Comparison of ENCODE assay signal across 8 cellular contexts in the genomic region with DNA sequence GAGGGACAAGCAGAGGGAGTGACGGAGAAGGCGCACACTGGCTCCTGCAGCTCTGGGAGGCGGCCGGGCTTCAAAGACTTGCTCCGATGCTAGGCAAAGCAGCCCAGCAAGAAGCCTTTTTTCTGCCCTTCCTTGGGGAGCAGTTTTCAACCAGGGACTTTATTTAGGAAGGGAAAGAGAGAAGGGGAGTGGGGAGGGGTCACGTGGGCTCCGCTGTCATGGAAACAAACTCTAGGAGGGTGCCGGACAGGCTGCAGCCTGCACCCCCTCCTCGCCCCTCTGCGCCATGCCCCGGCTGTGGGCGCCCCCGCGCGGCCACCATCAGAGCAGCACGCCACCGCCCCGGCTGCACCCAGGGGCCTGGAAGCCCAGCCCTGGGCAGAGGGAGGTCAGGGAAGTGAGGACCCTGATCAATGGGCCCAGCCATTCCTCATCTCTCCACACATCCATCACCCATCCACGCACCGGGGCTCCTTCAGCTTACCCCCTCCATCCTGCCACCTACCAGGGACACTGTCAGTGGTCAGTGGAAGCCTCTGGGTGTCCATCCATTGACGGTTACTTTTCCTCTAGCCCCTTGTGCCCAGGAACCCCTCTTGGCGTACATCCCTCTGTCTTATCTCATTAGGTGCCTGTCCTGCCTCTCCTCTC.
DNase-seq lines count a peak whose midpoint lies in the region; ATAC-seq and TF ChIP-seq lines count a peak whose summit lies in the region.

No MANE protein-coding gene starts in this region.

- H3K4me3 ChIP-seq in GM12864 (ENCODE audit: low read depth, low read length) = peak overlapping the region; percentile 34
- H3K4me3 ChIP-seq in esophagus squamous epithelium = peak overlapping the region in 3 of 4 donors; percentile 29 to 61 (median 39)
- peak overlapping the region; percentile 62 for H3K4me3 ChIP-seq in neural cell (ENCODE audit: low read length)

- H4K20me1 ChIP-seq in neural cell (ENCODE audit: insufficient read depth) = no peaks in the 10 kb centered on the region

- H3K36me3 ChIP-seq in esophagus squamous epithelium (no peaks in the 10 kb centered on the region), neural cell (ENCODE audit: insufficient read depth, low read length) (no peaks in the 10 kb centered on the region)

- peak overlapping the region; percentile 70 for H2AFZ ChIP-seq in neural cell (ENCODE audit: low read depth, low read length)

- no peak for TF ChIP-seq POLR2A in esophagus squamous epithelium (IDR thresholded peaks at IDR 0.05)

- H3K27ac ChIP-seq in esophagus squamous epithelium (no peak overlapping the region), neural cell (ENCODE audit: low read length) (peak overlapping the region; percentile 96)

- peak; percentile 64 for TF ChIP-seq RAD21 in neural cell (conservative IDR thresholded peaks at IDR 0.05)

- intact Hi-C loops in esophagus squamous epithelium (cut with DNase I) = loop anchor here (5.0 kb wide), 1 partner anchor 84 kb away; no protein-coding TSS in a partner anchor

- no peaks in the 10 kb centered on the region for H3K79me2 ChIP-seq in neural cell (replicated peaks; ENCODE audit: insufficient read depth, low read length)

- ATAC-seq in HG02981 (IDR thresholded peaks at IDR 0.05; ENCODE audit: unreplicated experiment) (peak; percentile 38), GM18502 (IDR thresholded peaks at IDR 0.05; ENCODE audit: poor library complexity, unreplicated experiment) (no peak)
- ATAC-seq in stimulated activated naive CD8-positive, alpha-beta T cell treated with anti-CD3 and anti-CD28 coated beads, Interleukin-15, amount 100 ng/mL, for 72 hours = peak; percentile 95

- H3K9me3 Mint-ChIP-seq in stimulated activated naive CD8-positive, alpha-beta T cell treated with anti-CD3 and anti-CD28 coated beads, Interleukin-15, amount 100 ng/mL, for 72 hours = no peaks in the 10 kb centered on the region

- DNase-seq in GM12864 (ENCODE audit: low read depth) (no peak), NCI-H82 (lab: John Stamatoyannopoulos, UW) (peak; percentile 88), activated T-cell treated with anti-CD3 and anti-CD28 coated beads for 48 hours (ENCODE audit: low read depth) (peak; percentile 73), esophagus squamous epithelium (lab: John Stamatoyannopoulos, UW) (no peak)
- peak; percentile 74 to 78 for DNase-seq in stimulated activated naive CD8-positive, alpha-beta T cell treated with anti-CD3 and anti-CD28 coated beads, Interleukin-15, amount 100 ng/mL, for 72 hours

- peaks cover 0 to 63% (median 0%) of the 10 kb centered on the region in 4 donors for H3K27me3 ChIP-seq in esophagus squamous epithelium
- no peaks in the 10 kb centered on the region for H3K27me3 ChIP-seq in neural cell (ENCODE audit: insufficient read depth, low read depth, low read length)

- no peak for TF ChIP-seq EP300 in neural cell (conservative IDR thresholded peaks at IDR 0.05; ENCODE audit: poor library complexity, severe bottlenecking)

- H3F3A ChIP-seq in neural cell (ENCODE audit: insufficient read depth, low read length, poor library complexity, severe bottlenecking) = no peaks in the 10 kb centered on the region

- H3K4me1 ChIP-seq in esophagus squamous epithelium = peaks cover 4 to 12% (median 6%) of the 10 kb centered on the region in 3 donors

- WGBS in esophagus squamous epithelium, 2 donors = 8% methylated on average over 13 to 21 of the region's 22 CpGs

- peak overlapping the region; percentile 54 for H3K4me3 Mint-ChIP-seq in stimulated activated naive CD8-positive, alpha-beta T cell treated with anti-CD3 and anti-CD28 coated beads, Interleukin-15, amount 100 ng/mL, for 72 hours

- peak overlapping the region; percentile 97 for H3K4me2 ChIP-seq in neural cell (ENCODE audit: low read length)

- H3K9me3 ChIP-seq in esophagus squamous epithelium (no peaks in the 10 kb centered on the region), neural cell (ENCODE audit: low read length) (no peaks in the 10 kb centered on the region)

- TF ChIP-seq CTCF in GM12864 (IDR thresholded peaks at IDR 0.05; ENCODE audit: low read depth, low read length, missing control alignments) = peak; percentile 88
- TF ChIP-seq CTCF in esophagus squamous epithelium (IDR thresholded peaks at IDR 0.05) = peak; percentile 75 to 89 (median 84)
- TF ChIP-seq CTCF in neural cell (IDR thresholded peaks at IDR 0.05; ENCODE audit: poor library complexity, severe bottlenecking) = peak; percentile 73

- H3K27ac Mint-ChIP-seq in stimulated activated naive CD8-positive, alpha-beta T cell treated with anti-CD3 and anti-CD28 coated beads, Interleukin-15, amount 100 ng/mL, for 72 hours = no peak overlapping the region

- no peaks in the 10 kb centered on the region for H3K9me2 ChIP-seq in neural cell (ENCODE audit: insufficient read depth, low read length)

- H3K27me3 Mint-ChIP-seq in stimulated activated naive CD8-positive, alpha-beta T cell treated with anti-CD3 and anti-CD28 coated beads, Interleukin-15, amount 100 ng/mL, for 72 hours = peaks cover 33% of the 10 kb centered on the region

- H3K9ac ChIP-seq in neural cell (ENCODE audit: low read length) = peak overlapping the region; percentile 85

- peaks cover 15% of the 10 kb centered on the region for H3K4me1 Mint-ChIP-seq in stimulated activated naive CD8-positive, alpha-beta T cell treated with anti-CD3 and anti-CD28 coated beads, Interleukin-15, amount 100 ng/mL, for 72 hours

TF ChIP-seq in neural cell, 6 proteins besides CTCF, POLR2A, EP300 and RAD21:
- TF ChIP-seq SMC3 (conservative IDR thresholded peaks at IDR 0.05; ENCODE audit: poor library complexity) (peak; percentile 58), REST (IDR thresholded peaks at IDR 0.05; ENCODE audit: borderline replicate concordance) (no peak)

Comparison
In these comparisons a context has a peak if more than half of its experiments do, and no peak if none do; other contexts are left out.
1. DNase-seq: peak in NCI-H82 (single experiment), activated T-cell treated with anti-CD3 and anti-CD28 coated beads for 48 hours (single experiment) and stimulated activated naive CD8-positive, alpha-beta T cell treated with anti-CD3 and anti-CD28 coated beads, Interleukin-15, amount 100 ng/mL, for 72 hours (2 of 2); none in GM12864 (single experiment) and esophagus squamous epithelium (single experiment).
2. Peak in every context shown above with its lines, with median percentiles within 50 percentile points of each other: H3K4me3 ChIP-seq and CTCF ChIP-seq.